24 cellular contexts compared by ENCODE assay signal in the genomic region with DNA sequence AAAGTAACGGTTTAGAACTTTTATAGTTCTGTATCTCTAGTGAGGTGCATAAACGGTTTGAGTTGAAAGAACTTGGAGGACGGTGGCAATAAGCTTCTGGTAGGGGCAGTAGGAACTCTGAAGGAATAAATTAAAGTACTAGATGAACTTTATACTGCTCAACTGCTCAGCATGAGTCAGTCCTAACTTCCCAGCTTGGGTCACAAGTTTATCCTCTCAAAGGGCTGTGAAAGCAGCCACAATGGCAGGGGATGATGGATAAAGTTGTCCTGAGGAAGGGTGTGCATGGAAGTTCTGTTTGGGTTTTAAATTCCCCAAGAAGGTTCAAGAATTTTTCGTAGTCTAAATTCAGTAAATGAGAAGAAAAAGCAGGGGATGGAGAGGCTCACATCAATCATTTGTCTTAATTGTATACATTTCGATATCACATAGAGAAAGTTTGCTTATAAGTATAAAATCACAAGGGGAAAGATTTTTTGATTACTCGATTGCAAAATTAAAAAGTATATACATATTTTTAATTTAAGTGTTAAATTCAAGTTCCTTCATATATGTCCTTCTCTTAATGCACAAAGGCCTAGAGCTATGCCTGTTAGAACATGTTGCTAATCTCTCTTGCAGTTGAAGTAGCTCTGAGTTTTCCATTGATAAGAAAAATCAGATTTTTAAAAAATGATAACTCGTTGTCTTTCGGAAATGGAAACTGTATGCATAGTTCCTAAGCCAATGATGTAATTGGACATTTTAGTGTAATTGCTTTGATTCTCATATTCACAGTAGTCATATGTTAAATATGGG. TPM values are rescaled to one million over a fixed set of nuclear protein-coding genes. Genes with fewer than 3 reads are reported as not detected.
DNase-seq lines count a peak whose midpoint lies in the region; ATAC-seq, FAIRE-seq and TF ChIP-seq lines count a peak whose summit lies in the region.
"Had no signal": no experiment of that assay in that cellular context is flagged by ENCODE, and none has a peak within 500 bp of the region (broad histone marks: within the 10 kb centered on the region; RNA-seq: fewer than 3 reads in every experiment).

No MANE protein-coding gene starts in this region.

- CTCF ChIA-PET in SK-N-SH (lab: Yijun Ruan, JAX): interaction anchor here (1.2 kb wide), 1 partner anchor 33 kb away, joined by 5 read pairs; no protein-coding TSS in a partner anchor

- WGBS in SK-N-SH (ENCODE audit: low lambda C conversion rate): 68% methylated on average over 8 of the region's 8 CpGs
- 77 to 84% (median 80%) methylated on average over 8 of the region's 8 CpGs for WGBS in small intestine, 3 donors

- no peak for TF ChIP-seq EP300 in SK-N-SH (IDR thresholded peaks at IDR 0.05; ENCODE audit: borderline replicate concordance in 1 of 2, low read depth in 1 of 2, low read length in 1 of 2)

- H3K36me3 ChIP-seq in SK-N-SH (replicated peaks in 1 of 2; ENCODE audit: control insufficient read depth in 1 of 2, insufficient read depth in 2 of 2, low read length in 1 of 2): no peaks in the 10 kb centered on the region
- H3K36me3 ChIP-seq in small intestine (ENCODE audit: control insufficient read depth in 2 of 2, insufficient read depth in 2 of 2, low read length in 2 of 2): no peaks in the 10 kb centered on the region
- H3K36me3 ChIP-seq: BLaER1 treated with 17β-estradiol and CSF1 and Interleukin-3, amounts not matched to agents 10 nM and 100 nM; Peyer's patch had no signal

- H3K27ac ChIP-seq in SK-N-SH (ENCODE audit: low read depth in 2 of 2, low read length in 1 of 2): no peak overlapping the region
- H3K27ac ChIP-seq in foreskin keratinocyte: no peak overlapping the region
- no peak overlapping the region for H3K27ac ChIP-seq in small intestine (ENCODE audit: low read depth in 1 of 2, low read length in 1 of 2)
- H3K27ac ChIP-seq: 22Rv1; BLaER1 treated with 17β-estradiol and CSF1 and Interleukin-3, amounts not matched to agents 10 nM and 100 nM; Peyer's patch had no signal

- H3K9me3 ChIP-seq in SK-N-SH (no peaks in the 10 kb centered on the region), small intestine (ENCODE audit: control insufficient read depth, low read depth) (no peaks in the 10 kb centered on the region)
- H3K9me3 ChIP-seq: Peyer's patch had no signal

- TF ChIP-seq CTCF in SK-N-SH (IDR thresholded peaks at IDR 0.05) (no peak), foreskin keratinocyte (conservative IDR thresholded peaks at IDR 0.05) (no peak)

- ATAC-seq in SK-N-SH treated with all-trans-retinoic acid at 6 μM for 48 hours (no peak; the same call in 2 of the 3 replicates), foreskin keratinocyte (peak; percentile 30), HG03342 (IDR thresholded peaks at IDR 0.05; ENCODE audit: unreplicated experiment) (no peak)
- ATAC-seq: Right ventricle myocardium inferior had no signal

- H2AFZ ChIP-seq in SK-N-SH (ENCODE audit: low read depth): peak overlapping the region; percentile 42; the same call in 1 of the 2 replicates

- no peaks in the 10 kb centered on the region for H4K20me1 ChIP-seq in SK-N-SH (ENCODE audit: insufficient read depth)
- H4K20me1 ChIP-seq: BLaER1 treated with 17β-estradiol and CSF1 and Interleukin-3, amounts not matched to agents 10 nM and 100 nM had no signal

- no peak for TF ChIP-seq RAD21 in SK-N-SH (IDR thresholded peaks at IDR 0.05; ENCODE audit: low read length)

- no peak overlapping the region for H3K4me3 ChIP-seq in SK-N-SH (ENCODE audit: low read depth in 2 of 2, low read length in 1 of 2)
- no peak overlapping the region for H3K4me3 ChIP-seq in small intestine (ENCODE audit: low read depth in 1 of 2, low read length in 2 of 2)
- H3K4me3 ChIP-seq: BLaER1 treated with 17β-estradiol and CSF1 and Interleukin-3, amounts not matched to agents 10 nM and 100 nM; Peyer's patch had no signal

- H3F3A ChIP-seq in SK-N-SH (replicated peaks; ENCODE audit: insufficient read depth): peaks cover 14% of the 10 kb centered on the region

- H3K4me1 ChIP-seq in SK-N-SH (ENCODE audit: control insufficient read depth in 1 of 2, insufficient read depth in 2 of 2, low read depth in 1 of 2, low read length in 1 of 2) (peaks cover 0 to 6% of the 10 kb centered on the region in 2 experiments; a peak in 1 of 4 replicates), foreskin keratinocyte (peaks cover 21% of the 10 kb centered on the region), small intestine (ENCODE audit: control insufficient read depth in 2 of 2, insufficient read depth in 1 of 2, low read depth in 1 of 2, low read length in 1 of 2) (no peaks in the 10 kb centered on the region)
- H3K4me1 ChIP-seq: Peyer's patch had no signal

- no peaks in the 10 kb centered on the region for H3K9me2 ChIP-seq in SK-N-SH

- no peak for DNase-seq in SK-N-SH
- DNase-seq in dermis blood vessel endothelial cell: peak; percentile 20
- peak in 1 of 2 donors; percentile 37 for DNase-seq in foreskin keratinocyte
- peak; percentile 30 for DNase-seq in small intestine
- no peak for DNase-seq in HTR-8/SVneo (ENCODE audit: insufficient read length, low spot score)
- no peak for DNase-seq in activated naive CD4-positive, alpha-beta T cell (lab: John Stamatoyannopoulos, UW)
- DNase-seq: CD8-positive, alpha-beta memory T cell; DMS79 treated with DMSO at 0.1 percent for 48 hours; GDM1; GOT3; KG1; NCI-H1048; NCI-H2081 treated with DMSO at 0.1 percent for 48 hours; NCI-H2227 treated with DMSO at 0.1 percent for 48 hours; NCI-H524 had no signal

- POLR2A ChIA-PET in SK-N-SH (lab: Yijun Ruan, JAX): no interaction called here

- H3K4me2 ChIP-seq in SK-N-SH: no peak overlapping the region
- H3K4me2 ChIP-seq: BLaER1 treated with 17β-estradiol and CSF1 and Interleukin-3, amounts not matched to agents 10 nM and 100 nM had no signal

- FAIRE-seq in small intestine (lab: Jason Lieb, UNC): no peak
- no peak for FAIRE-seq in HTR-8/SVneo (lab: Jason Lieb, UNC)
- FAIRE-seq: D721Med, GM12891, GM18507 had no signal

- H3K27me3 ChIP-seq in SK-N-SH (ENCODE audit: insufficient read depth) (no peaks in the 10 kb centered on the region), foreskin keratinocyte (no peaks in the 10 kb centered on the region), small intestine (ENCODE audit: control insufficient read depth in 2 of 2, insufficient read depth in 2 of 2, low read length in 2 of 2) (no peaks in the 10 kb centered on the region)
- H3K27me3 ChIP-seq: BLaER1 treated with 17β-estradiol and CSF1 and Interleukin-3, amounts not matched to agents 10 nM and 100 nM; Peyer's patch had no signal

- H3K79me2 ChIP-seq in SK-N-SH (ENCODE audit: insufficient read depth): no peaks in the 10 kb centered on the region

- H3K9ac ChIP-seq in SK-N-SH: no peak overlapping the region
- H3K9ac ChIP-seq: BLaER1 treated with 17β-estradiol and CSF1 and Interleukin-3, amounts not matched to agents 10 nM and 100 nM had no signal

TF ChIP-seq in SK-N-SH, 30 proteins besides CTCF, POLR2A, EP300 and RAD21:
- TF ChIP-seq, protein P1, sequence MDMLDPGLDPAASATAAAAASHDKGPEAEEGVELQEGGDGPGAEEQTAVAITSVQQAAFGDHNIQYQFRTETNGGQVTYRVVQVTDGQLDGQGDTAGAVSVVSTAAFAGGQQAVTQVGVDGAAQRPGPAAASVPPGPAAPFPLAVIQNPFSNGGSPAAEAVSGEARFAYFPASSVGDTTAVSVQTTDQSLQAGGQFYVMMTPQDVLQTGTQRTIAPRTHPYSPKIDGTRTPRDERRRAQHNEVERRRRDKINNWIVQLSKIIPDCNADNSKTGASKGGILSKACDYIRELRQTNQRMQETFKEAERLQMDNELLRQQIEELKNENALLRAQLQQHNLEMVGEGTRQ (IDR thresholded peaks at IDR 0.05; ENCODE audit: borderline replicate concordance, low read depth, low read length): no peak
- no peak for TF ChIP-seq YY1 (IDR thresholded peaks at IDR 0.05; ENCODE audit: low read depth)

TF ChIP-seq in SK-N-SH treated with all-trans-retinoic acid at 6 μM for 48 hours, 23 proteins besides CTCF, POLR2A, EP300 and RAD21 (continues in another document):
- TF ChIP-seq PPARA (CRISPR knock-in tag; IDR thresholded peaks at IDR 0.05; ENCODE audit: borderline replicate concordance): no peak
- TF ChIP-seq, protein P2, sequence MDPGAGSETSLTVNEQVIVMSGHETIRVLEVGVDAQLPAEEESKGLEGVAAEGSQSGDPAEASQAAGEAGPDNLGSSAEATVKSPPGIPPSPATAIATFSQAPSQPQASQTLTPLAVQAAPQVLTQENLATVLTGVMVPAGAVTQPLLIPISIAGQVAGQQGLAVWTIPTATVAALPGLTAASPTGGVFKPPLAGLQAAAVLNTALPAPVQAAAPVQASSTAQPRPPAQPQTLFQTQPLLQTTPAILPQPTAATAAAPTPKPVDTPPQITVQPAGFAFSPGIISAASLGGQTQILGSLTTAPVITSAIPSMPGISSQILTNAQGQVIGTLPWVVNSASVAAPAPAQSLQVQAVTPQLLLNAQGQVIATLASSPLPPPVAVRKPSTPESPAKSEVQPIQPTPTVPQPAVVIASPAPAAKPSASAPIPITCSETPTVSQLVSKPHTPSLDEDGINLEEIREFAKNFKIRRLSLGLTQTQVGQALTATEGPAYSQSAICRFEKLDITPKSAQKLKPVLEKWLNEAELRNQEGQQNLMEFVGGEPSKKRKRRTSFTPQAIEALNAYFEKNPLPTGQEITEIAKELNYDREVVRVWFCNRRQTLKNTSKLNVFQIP (CRISPR knock-in tag; IDR thresholded peaks at IDR 0.05; ENCODE audit: borderline replicate concordance, low read depth): no peak

RNA-seq across cellular contexts. Expression of a gene that starts 55.3 kb away (rescaled TPM):
- polyA plus RNA-seq in SK-N-SH (2012; rRNA removed) (6.0 and 7.7 TPM in 2 replicates), foreskin keratinocyte (29.9 and 36.7 TPM in 2 replicates), small intestine (10 to 100 TPM in 2 of 3 donors, 1 to 10 TPM in 1; 6.3 to 18.7 (median 12.7) TPM)
- polyA plus RNA-seq in SK-N-SH (2012; cell fraction: cytosol; rRNA removed): 3.7 TPM in 2 replicates
- 27.9 and 48.5 TPM in 2 replicates for polyA plus RNA-seq in SK-N-SH (2012; cell fraction: nucleus; rRNA removed)
- total RNA-seq in dermis blood vessel endothelial cell (124 and 203 TPM in 2 replicates), foreskin keratinocyte (150 and 236 TPM in 2 replicates)

Comparison
In these comparisons a context has a peak if more than half of its experiments do, and no peak if none do; other contexts are left out.
1. DNase-seq: peak in dermis blood vessel endothelial cell (single experiment) and small intestine (single experiment); none in SK-N-SH (single experiment), HTR-8/SVneo (single experiment) and activated naive CD4-positive, alpha-beta T cell (0 of 4).